In genomic region chr5:42718591-42718990, GRCh38 we compare ENCODE assay signal across 8 cellular contexts. TPM values are rescaled to one million over a fixed set of nuclear protein-coding genes. Genes with fewer than 3 reads are reported as not detected.
DNase-seq lines count a peak whose midpoint lies in the region; ATAC-seq and TF ChIP-seq lines count a peak whose summit lies in the region.

No MANE protein-coding gene starts in this region.

- peak; percentile 92 to 95 for ATAC-seq in activated T-cell treated with anti-CD3 and anti-CD28 coated beads, Interleukin-2, amount 50 U/mL, for 72 hours (replicated peaks in 1 of 2)
- ATAC-seq in HG03060 (IDR thresholded peaks at IDR 0.05; ENCODE audit: low read depth, unreplicated experiment) (peak; percentile 92), T-helper 17 cell (peak; percentile 86)

- H3K36me3 Mint-ChIP-seq in activated T-cell treated with anti-CD3 and anti-CD28 coated beads, Interleukin-2, amount 50 U/mL, for 72 hours (ENCODE audit: insufficient read depth in 2 of 2), result no peaks in the 10 kb centered on the region
- no peaks in the 10 kb centered on the region for H3K36me3 Mint-ChIP-seq in activated T-cell treated with anti-CD3 and anti-CD28 coated beads, Interleukin-2, amount 50 U/mL, for 24 hours (ENCODE audit: low read depth)
- H3K36me3 Mint-ChIP-seq in T-helper 17 cell (ENCODE audit: low read depth) (no peaks in the 10 kb centered on the region), type B pancreatic cell (no peaks in the 10 kb centered on the region)

- no peak overlapping the region for H3K4me3 ChIP-seq in skeletal muscle cell (ENCODE audit: low read depth, low read length)

- H3K9me3 ChIP-seq in T-helper 17 cell (ENCODE audit: control insufficient read depth, low read length, poor library complexity, severe bottlenecking), result no peaks in the 10 kb centered on the region

- H3K27ac Mint-ChIP-seq in activated T-cell treated with anti-CD3 and anti-CD28 coated beads, Interleukin-2, amount 50 U/mL, for 72 hours, result no peak overlapping the region
- no peak overlapping the region for H3K27ac Mint-ChIP-seq in activated T-cell treated with anti-CD3 and anti-CD28 coated beads, Interleukin-2, amount 50 U/mL, for 24 hours
- H3K27ac Mint-ChIP-seq in T-helper 17 cell, result no peak overlapping the region
- H3K27ac Mint-ChIP-seq in type B pancreatic cell, result no peak overlapping the region

- no peaks in the 10 kb centered on the region for H3K27me3 Mint-ChIP-seq in activated T-cell treated with anti-CD3 and anti-CD28 coated beads, Interleukin-2, amount 50 U/mL, for 72 hours (ENCODE audit: low read depth)
- H3K27me3 Mint-ChIP-seq in activated T-cell treated with anti-CD3 and anti-CD28 coated beads, Interleukin-2, amount 50 U/mL, for 24 hours, result peaks cover 23% of the 10 kb centered on the region
- H3K27me3 Mint-ChIP-seq in T-helper 17 cell (peaks cover 6% of the 10 kb centered on the region), type B pancreatic cell (peaks cover 3% of the 10 kb centered on the region)

- peaks cover 10% of the 10 kb centered on the region for H3K4me1 Mint-ChIP-seq in activated T-cell treated with anti-CD3 and anti-CD28 coated beads, Interleukin-2, amount 50 U/mL, for 72 hours (ENCODE audit: low read depth)
- peaks cover 18% of the 10 kb centered on the region for H3K4me1 Mint-ChIP-seq in activated T-cell treated with anti-CD3 and anti-CD28 coated beads, Interleukin-2, amount 50 U/mL, for 24 hours (ENCODE audit: low read depth)
- H3K4me1 Mint-ChIP-seq in T-helper 17 cell (peaks cover 14% of the 10 kb centered on the region), type B pancreatic cell (ENCODE audit: unreplicated experiment) (no peaks in the 10 kb centered on the region)

- no peak for TF ChIP-seq CTCF in type B pancreatic cell (conservative IDR thresholded peaks at IDR 0.05)

- H3K4me3 Mint-ChIP-seq in activated T-cell treated with anti-CD3 and anti-CD28 coated beads, Interleukin-2, amount 50 U/mL, for 72 hours, result peak overlapping the region in 1 of 2 donors; percentile 2
- H3K4me3 Mint-ChIP-seq in activated T-cell treated with anti-CD3 and anti-CD28 coated beads, Interleukin-2, amount 50 U/mL, for 24 hours, result no peak overlapping the region
- H3K4me3 Mint-ChIP-seq in T-helper 17 cell (peak overlapping the region; percentile 71), type B pancreatic cell (no peak overlapping the region)

- no peaks in the 10 kb centered on the region for H3K9me3 Mint-ChIP-seq in activated T-cell treated with anti-CD3 and anti-CD28 coated beads, Interleukin-2, amount 50 U/mL, for 72 hours
- no peaks in the 10 kb centered on the region for H3K9me3 Mint-ChIP-seq in activated T-cell treated with anti-CD3 and anti-CD28 coated beads, Interleukin-2, amount 50 U/mL, for 24 hours
- H3K9me3 Mint-ChIP-seq in type B pancreatic cell, result no peaks in the 10 kb centered on the region

- DNase-seq in activated T-cell treated with anti-CD3 and anti-CD28 coated beads, Interleukin-2, amount 50 U/mL, for 72 hours, result peak; percentile 21 to 37
- DNase-seq in activated T-cell treated with anti-CD3 and anti-CD28 coated beads, Interleukin-2, amount 50 U/mL, for 24 hours, result no peak
- DNase-seq in T-helper 17 cell (no peak), skeletal muscle cell (ENCODE audit: low read depth) (peak; percentile 5), NCI-H146 (lab: John Stamatoyannopoulos, UW) (no peak), KG1 (lab: John Stamatoyannopoulos, UW) (no peak), type B pancreatic cell (ENCODE audit: extremely low spot score, unreplicated experiment) (no peak)

RNA-seq across cellular contexts. Expression of gene CCDC152, which starts 38.0 kb away (rescaled TPM):
- total RNA-seq in activated T-cell treated with anti-CD3 and anti-CD28 coated beads, Interleukin-2, amount 50 U/mL, for 72 hours, result 10 to 100 TPM; 10.5 to 13.5 TPM
- 1 to 10 TPM; 2.1 to 2.2 TPM for total RNA-seq in T-helper 17 cell
- not detected in 2 replicates for total RNA-seq in type B pancreatic cell (ENCODE audit: low replicate concordance)

Comparison
In these comparisons a context has a peak if more than half of its experiments do, and no peak if none do; other contexts are left out.
1. DNase-seq: peak in activated T-cell treated with anti-CD3 and anti-CD28 coated beads, Interleukin-2, amount 50 U/mL, for 72 hours (2 of 2) and skeletal muscle cell (single experiment); none in activated T-cell treated with anti-CD3 and anti-CD28 coated beads, Interleukin-2, amount 50 U/mL, for 24 hours (single experiment), T-helper 17 cell (0 of 3), NCI-H146 (single experiment), KG1 (single experiment) and type B pancreatic cell (single experiment).
2. Peak in every context shown above with its lines, with median percentiles within 50 percentile points of each other: ATAC-seq.